Comparison of ENCODE assay signal across 8 cellular contexts in the genomic region with DNA sequence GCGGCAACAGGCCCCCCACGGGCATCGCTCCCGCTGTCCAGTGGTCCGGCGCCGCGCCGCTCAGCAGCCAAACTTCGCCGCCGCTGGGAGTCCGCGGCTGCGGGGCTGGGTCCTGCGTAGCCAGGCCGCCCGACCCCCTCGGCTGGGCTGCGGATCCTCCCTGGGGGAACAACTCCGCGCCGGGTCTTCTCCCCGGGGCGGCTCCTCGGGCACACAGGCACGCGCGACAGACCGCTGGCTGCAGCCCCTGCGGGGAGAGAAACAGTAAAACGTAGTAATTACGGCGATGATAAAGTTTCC. TPM values are rescaled to one million over a fixed set of nuclear protein-coding genes. Genes with fewer than 3 reads are reported as not detected.
DNase-seq lines count a peak whose midpoint lies in the region; ATAC-seq and TF ChIP-seq lines count a peak whose summit lies in the region.

No MANE protein-coding gene starts in this region.

- no peak for TF ChIP-seq CTCF in GM06990 (IDR thresholded peaks at IDR 0.05; ENCODE audit: insufficient read depth, low read length, poor library complexity, severe bottlenecking)
- TF ChIP-seq CTCF in glutamatergic neuron (IDR thresholded peaks at IDR 0.05; ENCODE audit: partially characterized antibody, unreplicated experiment), result no peak

- H3K9me3 ChIP-seq in T-helper 17 cell (ENCODE audit: control insufficient read depth, low read length, poor library complexity, severe bottlenecking), result no peaks in the 10 kb centered on the region

- no peak for DNase-seq in GM06990 (ENCODE audit: extremely low read depth, insufficient read length)
- peak; percentile 18 for DNase-seq in HCEC 1CT
- peak in 2 of 3 donors; percentile 6 to 8 for DNase-seq in T-helper 17 cell
- DNase-seq in glutamatergic neuron, result no peak
- DNase-seq in retina, result peak; percentile 79
- DNase-seq in NCI-H187 (lab: John Stamatoyannopoulos, UW), result no peak
- no peak for DNase-seq in SIG-M5 treated with dmso at 0.1 percent for 504 hours (lab: John Stamatoyannopoulos, UW; ENCODE audit: unreplicated experiment)
- DNase-seq in superior temporal gyrus (ENCODE audit: extremely low spot score), result no peak

- H3K4me3 ChIP-seq in GM06990 (replicated peaks; ENCODE audit: low read depth, low read length), result peak overlapping the region; percentile 71

- peak overlapping the region; percentile 95 for H3K4me3 Mint-ChIP-seq in T-helper 17 cell
- peak overlapping the region; percentile 63 for H3K4me3 Mint-ChIP-seq in glutamatergic neuron (ENCODE audit: unreplicated experiment)

- H3K36me3 Mint-ChIP-seq in T-helper 17 cell (ENCODE audit: low read depth), result no peaks in the 10 kb centered on the region
- peaks cover 4% of the 10 kb centered on the region for H3K36me3 Mint-ChIP-seq in glutamatergic neuron (ENCODE audit: unreplicated experiment)

- H3K27me3 Mint-ChIP-seq in T-helper 17 cell (no peaks in the 10 kb centered on the region), glutamatergic neuron (ENCODE audit: unreplicated experiment) (peaks cover 3% of the 10 kb centered on the region)

- ATAC-seq in T-helper 17 cell, result no peak

- H3K27ac Mint-ChIP-seq in T-helper 17 cell (peak overlapping the region; percentile 89), glutamatergic neuron (ENCODE audit: unreplicated experiment) (no peak overlapping the region)

- H3K9me3 Mint-ChIP-seq in glutamatergic neuron (ENCODE audit: unreplicated experiment), result peaks cover 8% of the 10 kb centered on the region

- H3K4me1 Mint-ChIP-seq in T-helper 17 cell (peaks cover 29% of the 10 kb centered on the region), glutamatergic neuron (ENCODE audit: low read depth, unreplicated experiment) (peaks cover 20% of the 10 kb centered on the region)

- H3K36me3 ChIP-seq in GM06990 (ENCODE audit: control insufficient read depth, insufficient read depth, low read length), result no peaks in the 10 kb centered on the region

- H3K27me3 ChIP-seq in GM06990 (replicated peaks; ENCODE audit: control insufficient read depth, insufficient read depth, low read length), result no peaks in the 10 kb centered on the region

RNA-seq across cellular contexts. Expression of a gene that starts 0.6 kb away (rescaled TPM):
- total RNA-seq in T-helper 17 cell, result 10 to 100 TPM; 14.2 to 19.6 TPM
- 10.5 TPM for total RNA-seq in glutamatergic neuron (ENCODE audit: unreplicated experiment)

Comparison
In these comparisons a context has a peak if more than half of its experiments do, and no peak if none do; other contexts are left out.
1. DNase-seq: peak in HCEC 1CT (single experiment), T-helper 17 cell (2 of 3) and retina (single experiment); none in GM06990 (single experiment), glutamatergic neuron (single experiment), NCI-H187 (0 of 2), SIG-M5 treated with dmso at 0.1 percent for 504 hours (single experiment) and superior temporal gyrus (single experiment).